ENCODE assay signal across 10 cellular contexts in genomic region chr7:101174322-101174854, GRCh38. TPM values are rescaled to one million over a fixed set of nuclear protein-coding genes. Genes with fewer than 3 reads are reported as not detected.
DNase-seq lines count a peak whose midpoint lies in the region; ATAC-seq and TF ChIP-seq lines count a peak whose summit lies in the region.
"Had no signal": no experiment of that assay in that cellular context is flagged by ENCODE, and none has a peak within 500 bp of the region (broad histone marks: within the 10 kb centered on the region; RNA-seq: fewer than 3 reads in every experiment).

No MANE protein-coding gene starts in this region.

- TF ChIP-seq CTCF in GM12864 (IDR thresholded peaks at IDR 0.05; ENCODE audit: low read depth, low read length, missing control alignments): no peak

- H3K27ac Mint-ChIP-seq in activated CD8-positive, alpha-beta T cell treated with anti-CD3 and anti-CD28 coated beads, Interleukin-2, amount 10 ng/mL, durations not matched to agents 7 days and 5 days: no peak overlapping the region
- no peak overlapping the region for H3K27ac Mint-ChIP-seq in immature natural killer cell

- WGBS in trophoblast cell (ENCODE audit: extremely low coverage, insufficient coverage, insufficient read length): no CpG with 5 or more reads among the region's 28 CpGs

- H3K27me3 ChIP-seq in BLaER1: peaks cover 100% of the 10 kb centered on the region
- peaks cover 65% of the 10 kb centered on the region for H3K27me3 ChIP-seq in trophoblast cell (ENCODE audit: insufficient read depth, low read length)

- CTCF ChIA-PET in activated CD8-positive, alpha-beta T cell treated with anti-CD3 and anti-CD28 coated beads, Interleukin-2, amount 10 ng/mL, durations not matched to agents 7 days and 5 days (lab: Charles Lee): interaction anchor here (0.7 to 2.8 kb wide), 8 partner anchors 9 to 116 kb away, joined by 3 to 34 read pairs (median 6); partner anchors contain the start of gene VGF

- H3K79me2 ChIP-seq in trophoblast cell (ENCODE audit: control insufficient read depth, insufficient read depth, low read length, poor library complexity): no peaks in the 10 kb centered on the region

- H2BK12ac ChIP-seq in trophoblast cell (ENCODE audit: low read length): no peak overlapping the region

- no peak for ATAC-seq in activated CD8-positive, alpha-beta T cell treated with anti-CD3 and anti-CD28 coated beads, Interleukin-2, amount 10 ng/mL, durations not matched to agents 7 days and 5 days
- no peak for ATAC-seq in GM18502 (IDR thresholded peaks at IDR 0.05; ENCODE audit: poor library complexity, unreplicated experiment)

- H2BK120ac ChIP-seq in trophoblast cell (ENCODE audit: insufficient read depth, low read length, poor library complexity): no peak overlapping the region

- no peak overlapping the region for H2AK5ac ChIP-seq in trophoblast cell (ENCODE audit: low read length)

- H2AFZ ChIP-seq in trophoblast cell (ENCODE audit: insufficient read depth, low read length, poor library complexity): no peak overlapping the region

- H4K91ac ChIP-seq in trophoblast cell (ENCODE audit: low read depth, low read length): no peak overlapping the region

- no peak overlapping the region for H3K27ac ChIP-seq in BLaER1
- H3K27ac ChIP-seq in trophoblast cell (ENCODE audit: low read depth, low read length): no peak overlapping the region
- H3K27ac ChIP-seq: VCaP had no signal

- POLR2A ChIA-PET in activated CD8-positive, alpha-beta T cell treated with anti-CD3 and anti-CD28 coated beads, Interleukin-2, amount 10 ng/mL, durations not matched to agents 7 days and 5 days (lab: Charles Lee): interaction anchor here (1.2 to 1.3 kb wide), 2 partner anchors 9 to 43 kb away, joined by 3 read pairs; partner anchors contain the start of genes VGF and ZNHIT1

- H3K4me3 Mint-ChIP-seq in activated CD8-positive, alpha-beta T cell treated with anti-CD3 and anti-CD28 coated beads, Interleukin-2, amount 10 ng/mL, durations not matched to agents 7 days and 5 days: peak overlapping the region; percentile 49
- peak overlapping the region; percentile 44 to 76 (median 54) for H3K4me3 Mint-ChIP-seq in immature natural killer cell

- H3K36me3 Mint-ChIP-seq in activated CD8-positive, alpha-beta T cell treated with anti-CD3 and anti-CD28 coated beads, Interleukin-2, amount 10 ng/mL, durations not matched to agents 7 days and 5 days (ENCODE audit: low read depth): no peaks in the 10 kb centered on the region
- H3K36me3 Mint-ChIP-seq in immature natural killer cell: no peaks in the 10 kb centered on the region

- peak overlapping the region; percentile 55 for H3K4me3 ChIP-seq in BLaER1
- peak overlapping the region; percentile 18; the same call in 1 of the 2 replicates for H3K4me3 ChIP-seq in GM12864 (ENCODE audit: low read depth, low read length)
- H3K4me3 ChIP-seq in trophoblast cell (ENCODE audit: low read depth, low read length): no peak overlapping the region

- no peak overlapping the region for H3K18ac ChIP-seq in trophoblast cell (ENCODE audit: low read length)

- DNase-seq in GM12864 (ENCODE audit: low read depth) (no peak), immature natural killer cell (no peak), OCI-M2 (lab: John Stamatoyannopoulos, UW; ENCODE audit: unreplicated experiment) (no peak), NCI-H446 treated with DMSO at 0.1 percent for 48 hours (lab: John Stamatoyannopoulos, UW) (no peak), trophoblast cell (no peak)
- no peak for DNase-seq in activated CD8-positive, alpha-beta T cell treated with anti-CD3 and anti-CD28 coated beads, Interleukin-2, amount 10 ng/mL, durations not matched to agents 7 days and 5 days

- H2BK5ac ChIP-seq in trophoblast cell (ENCODE audit: low read depth, low read length, poor library complexity): no peak overlapping the region

- H4K8ac ChIP-seq in trophoblast cell (ENCODE audit: low read depth, low read length): no peak overlapping the region

- H3K14ac ChIP-seq in trophoblast cell (ENCODE audit: low read length): no peak overlapping the region

- no peaks in the 10 kb centered on the region for H3K36me3 ChIP-seq in BLaER1
- no peaks in the 10 kb centered on the region for H3K36me3 ChIP-seq in trophoblast cell (ENCODE audit: control insufficient read depth in 1 of 2, insufficient read depth in 2 of 2, low read length in 2 of 2)

- H4K12ac ChIP-seq in trophoblast cell (ENCODE audit: low read depth, low read length): no peak overlapping the region

- H3K9ac ChIP-seq in BLaER1: no peak overlapping the region
- H3K9ac ChIP-seq in trophoblast cell (ENCODE audit: low read length): no peak overlapping the region

- peaks cover 15% of the 10 kb centered on the region for H4K20me1 ChIP-seq in BLaER1

- peaks cover 46% of the 10 kb centered on the region for H3K4me1 Mint-ChIP-seq in activated CD8-positive, alpha-beta T cell treated with anti-CD3 and anti-CD28 coated beads, Interleukin-2, amount 10 ng/mL, durations not matched to agents 7 days and 5 days (ENCODE audit: low read depth)
- peaks cover 20 to 28% of the 10 kb centered on the region in 2 donors for H3K4me1 Mint-ChIP-seq in immature natural killer cell

- H3K79me1 ChIP-seq in trophoblast cell (ENCODE audit: low read length): no peaks in the 10 kb centered on the region

- no peaks in the 10 kb centered on the region for H3K9me3 Mint-ChIP-seq in activated CD8-positive, alpha-beta T cell treated with anti-CD3 and anti-CD28 coated beads, Interleukin-2, amount 10 ng/mL, durations not matched to agents 7 days and 5 days (ENCODE audit: insufficient read depth)
- H3K9me3 Mint-ChIP-seq in immature natural killer cell: peaks cover 0 to 6% (median 0%) of the 10 kb centered on the region in 6 donors

- H3K4me1 ChIP-seq in BLaER1 (peaks cover 80% of the 10 kb centered on the region), trophoblast cell (ENCODE audit: control insufficient read depth in 1 of 2, insufficient read depth in 2 of 2, low read length in 2 of 2) (peaks cover 6 to 8% of the 10 kb centered on the region in 2 experiments)

- no peak overlapping the region for H3K23ac ChIP-seq in trophoblast cell (ENCODE audit: low read length)

- H3K4ac ChIP-seq in trophoblast cell (ENCODE audit: low read depth, low read length): no peak overlapping the region

- H3K4me2 ChIP-seq in BLaER1: peak overlapping the region; percentile 96
- no peak overlapping the region for H3K4me2 ChIP-seq in trophoblast cell (ENCODE audit: low read length)

- peaks cover 83% of the 10 kb centered on the region for H3K27me3 Mint-ChIP-seq in activated CD8-positive, alpha-beta T cell treated with anti-CD3 and anti-CD28 coated beads, Interleukin-2, amount 10 ng/mL, durations not matched to agents 7 days and 5 days (ENCODE audit: low read depth)
- peaks cover 48 to 68% (median 53%) of the 10 kb centered on the region in 3 donors for H3K27me3 Mint-ChIP-seq in immature natural killer cell (ENCODE audit: low read depth in 3 of 3)

- H3K9me3 ChIP-seq in BLaER1 (peaks cover 24% of the 10 kb centered on the region), trophoblast cell (ENCODE audit: insufficient read depth, low read depth, low read length) (peaks cover 12% of the 10 kb centered on the region)

RNA-seq across cellular contexts. Expression of gene NAT16, which starts 5.7 kb away (rescaled TPM):
- not detected for total RNA-seq in activated CD8-positive, alpha-beta T cell treated with anti-CD3 and anti-CD28 coated beads, Interleukin-2, amount 10 ng/mL, durations not matched to agents 7 days and 5 days
- polyA plus RNA-seq in immature natural killer cell: not detected
- not detected in 2 replicates for polyA plus RNA-seq in trophoblast cell (2013)
- total RNA-seq: mucosa of gallbladder had no signal

RNA-seq across cellular contexts. Expression of gene VGF, which starts 9.0 kb away (rescaled TPM):
- total RNA-seq in activated CD8-positive, alpha-beta T cell treated with anti-CD3 and anti-CD28 coated beads, Interleukin-2, amount 10 ng/mL, durations not matched to agents 7 days and 5 days: under 1 TPM; 0.29 to 0.53 TPM
- polyA plus RNA-seq in immature natural killer cell: not detected
- polyA plus RNA-seq in trophoblast cell (2013): 6.3 and 7.2 TPM in 2 replicates

RNA-seq across cellular contexts. Expression of gene AP1S1, which starts 20.1 kb away (rescaled TPM):
- 10 to 100 TPM; 46.2 to 48.9 TPM for total RNA-seq in activated CD8-positive, alpha-beta T cell treated with anti-CD3 and anti-CD28 coated beads, Interleukin-2, amount 10 ng/mL, durations not matched to agents 7 days and 5 days
- polyA plus RNA-seq in immature natural killer cell: 1 to 10 TPM; 3.3 to 6.0 (median 3.6) TPM
- polyA plus RNA-seq in trophoblast cell (2013): 59.2 and 61.3 TPM in 2 replicates

RNA-seq across cellular contexts. Expression of gene MOGAT3, which starts 26.4 kb away (rescaled TPM):
- not detected for total RNA-seq in activated CD8-positive, alpha-beta T cell treated with anti-CD3 and anti-CD28 coated beads, Interleukin-2, amount 10 ng/mL, durations not matched to agents 7 days and 5 days
- polyA plus RNA-seq in immature natural killer cell: not detected
- polyA plus RNA-seq in trophoblast cell (2013): 0.04 TPM in 1 of 2 replicates, not detected in the other

RNA-seq across cellular contexts. Expression of gene PLOD3, which starts 43.0 kb away (rescaled TPM):
- total RNA-seq in activated CD8-positive, alpha-beta T cell treated with anti-CD3 and anti-CD28 coated beads, Interleukin-2, amount 10 ng/mL, durations not matched to agents 7 days and 5 days: 10 to 100 TPM; 51.1 to 58.1 TPM
- polyA plus RNA-seq in immature natural killer cell: 10 to 100 TPM; 19.6 to 28.6 (median 26.6) TPM
- 72.0 and 76.5 TPM in 2 replicates for polyA plus RNA-seq in trophoblast cell (2013)
